Comparison of ENCODE assay signal across 19 cellular contexts in the genomic region with DNA sequence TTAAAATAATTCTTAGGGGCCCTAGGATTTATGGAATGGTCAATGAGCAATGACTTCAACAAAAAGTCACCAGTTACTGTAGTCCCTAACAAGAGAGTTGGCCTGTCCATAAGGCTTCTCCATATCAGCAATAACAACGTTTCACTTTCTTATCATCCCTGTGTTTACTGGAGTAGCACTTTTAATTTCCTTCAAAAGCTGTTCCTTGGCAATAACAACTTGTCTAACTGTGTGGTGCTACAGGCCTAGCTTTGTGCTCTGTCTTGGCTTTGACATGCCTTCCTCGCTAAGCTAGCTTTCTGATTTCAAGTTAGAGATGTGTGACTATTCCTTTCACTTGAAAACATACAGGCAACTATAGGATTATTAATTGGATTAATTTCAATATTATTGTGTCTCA.
"Had no signal": no experiment of that assay in that cellular context is flagged by ENCODE, and none has a peak within 500 bp of the region (broad histone marks: within the 10 kb centered on the region; RNA-seq: fewer than 3 reads in every experiment).

No MANE protein-coding gene starts in this region.

- H3K4me3 Mint-ChIP-seq: memory B cell; mesothelial cell of epicardium; natural killer cell; neural progenitor cell; stimulated activated naive B cell treated with anti-CD40 and anti-IgM and Interleukin-4, amounts not matched to agents 10 μg/mL and 1 μg/mL and 100 μg/mL, for 72 hours; stimulated activated naive CD8-positive, alpha-beta T cell treated with anti-CD3 and anti-CD28 coated beads, Interleukin-15, amount 100 ng/mL, for 72 hours had no signal

- H3K4me1 ChIP-seq: neural progenitor cell had no signal

- H3K27me3 Mint-ChIP-seq: memory B cell; stimulated activated naive B cell treated with anti-CD40 and anti-IgM and Interleukin-4, amounts not matched to agents 10 μg/mL and 1 μg/mL and 100 μg/mL, for 72 hours; stimulated activated naive CD8-positive, alpha-beta T cell treated with anti-CD3 and anti-CD28 coated beads, Interleukin-15, amount 100 ng/mL, for 72 hours had no signal

- H3K9me3 ChIP-seq: lower lobe of right lung, ovary, testis, upper lobe of right lung, vagina had no signal

- H3K36me3 ChIP-seq: ovary, upper lobe of right lung, vagina had no signal

- H3K27ac ChIP-seq: lower lobe of right lung, neural progenitor cell, ovary, testis, tibial nerve, upper lobe of right lung, vagina had no signal

- ATAC-seq: natural killer cell; sciatic nerve; stimulated activated naive B cell treated with anti-CD40 and anti-IgM and Interleukin-4, amounts not matched to agents 10 μg/mL and 1 μg/mL and 100 μg/mL, for 72 hours; stimulated activated naive CD8-positive, alpha-beta T cell treated with anti-CD3 and anti-CD28 coated beads, Interleukin-15, amount 100 ng/mL, for 72 hours; upper lobe of right lung had no signal

- H3K4me1 Mint-ChIP-seq: neural progenitor cell had no signal

- H2AFZ ChIP-seq: neural progenitor cell had no signal

- H3K4me3 ChIP-seq: lower lobe of right lung, neural progenitor cell, ovary, testis, tibial nerve, upper lobe of right lung, vagina had no signal

- H3K27me3 ChIP-seq: neural progenitor cell, ovary, testis, tibial nerve, upper lobe of right lung, vagina had no signal

- DNase-seq: foreskin melanocyte; head of caudate nucleus; hippocampal formation; lower lobe of right lung; natural killer cell; nucleus accumbens; ovary; stimulated activated CD4-positive, alpha-beta T cell treated with anti-CD3 and anti-CD28 coated beads, Interleukin-2, amount 100 ng/mL, for 24 hours; stimulated activated CD4-positive, alpha-beta T cell treated with anti-CD3 and anti-CD28 coated beads, Interleukin-4, amount 100 ng/mL, for 4 hours; stimulated activated naive B cell treated with anti-CD40 and anti-IgM and Interleukin-4, amounts not matched to agents 10 μg/mL and 1 μg/mL and 100 μg/mL, for 72 hours; stimulated activated naive CD8-positive, alpha-beta T cell treated with anti-CD3 and anti-CD28 coated beads, Interleukin-15, amount 100 ng/mL, for 72 hours; testis; upper lobe of right lung had no signal

- H3K27ac Mint-ChIP-seq: memory B cell; mesothelial cell of epicardium; natural killer cell; neural progenitor cell; stimulated activated naive B cell treated with anti-CD40 and anti-IgM and Interleukin-4, amounts not matched to agents 10 μg/mL and 1 μg/mL and 100 μg/mL, for 72 hours; stimulated activated naive CD8-positive, alpha-beta T cell treated with anti-CD3 and anti-CD28 coated beads, Interleukin-15, amount 100 ng/mL, for 72 hours had no signal

- H3K36me3 Mint-ChIP-seq: natural killer cell had no signal

- H3K9me3 Mint-ChIP-seq: natural killer cell had no signal
